1 cellular context compared by ENCODE assay signal in genomic region chr12:561908-562593, GRCh38.
TF ChIP-seq lines count a peak whose summit lies in the region.

No MANE protein-coding gene starts in this region.

TF ChIP-seq in K562, 482 proteins besides CTCF, POLR2A, EP300 and RAD21 (continued from another document and continues in another):
- TF ChIP-seq FOXP4 (CRISPR knock-in tag; IDR thresholded peaks at IDR 0.05; ENCODE audit: borderline replicate concordance), result no peak
- no peak for TF ChIP-seq ZNF311 (CRISPR knock-in tag; IDR thresholded peaks at IDR 0.05)
- no peak for TF ChIP-seq COPS2 (conservative IDR thresholded peaks at IDR 0.05)
- no peak for TF ChIP-seq GTF2A2 (tag; IDR thresholded peaks at IDR 0.05)
- TF ChIP-seq ZNF146 (CRISPR knock-in tag; IDR thresholded peaks at IDR 0.05; ENCODE audit: unreplicated experiment), result no peak
- TF ChIP-seq SUPT5H (IDR thresholded peaks at IDR 0.05), result no peak
- no peak for TF ChIP-seq ZNF584 (CRISPR knock-in tag; IDR thresholded peaks at IDR 0.05; ENCODE audit: low read depth)
- TF ChIP-seq MYBL2 (IDR thresholded peaks at IDR 0.05; ENCODE audit: low read depth), result no peak
- no peak for TF ChIP-seq MYBL2 (CRISPR knock-in tag; IDR thresholded peaks at IDR 0.05; ENCODE audit: borderline replicate concordance)
- TF ChIP-seq SMARCC2 (IDR thresholded peaks at IDR 0.05; ENCODE audit: low read depth), result no peak
- no peak for TF ChIP-seq MTA3 (IDR thresholded peaks at IDR 0.05; ENCODE audit: borderline replicate concordance)
- TF ChIP-seq, protein P1, sequence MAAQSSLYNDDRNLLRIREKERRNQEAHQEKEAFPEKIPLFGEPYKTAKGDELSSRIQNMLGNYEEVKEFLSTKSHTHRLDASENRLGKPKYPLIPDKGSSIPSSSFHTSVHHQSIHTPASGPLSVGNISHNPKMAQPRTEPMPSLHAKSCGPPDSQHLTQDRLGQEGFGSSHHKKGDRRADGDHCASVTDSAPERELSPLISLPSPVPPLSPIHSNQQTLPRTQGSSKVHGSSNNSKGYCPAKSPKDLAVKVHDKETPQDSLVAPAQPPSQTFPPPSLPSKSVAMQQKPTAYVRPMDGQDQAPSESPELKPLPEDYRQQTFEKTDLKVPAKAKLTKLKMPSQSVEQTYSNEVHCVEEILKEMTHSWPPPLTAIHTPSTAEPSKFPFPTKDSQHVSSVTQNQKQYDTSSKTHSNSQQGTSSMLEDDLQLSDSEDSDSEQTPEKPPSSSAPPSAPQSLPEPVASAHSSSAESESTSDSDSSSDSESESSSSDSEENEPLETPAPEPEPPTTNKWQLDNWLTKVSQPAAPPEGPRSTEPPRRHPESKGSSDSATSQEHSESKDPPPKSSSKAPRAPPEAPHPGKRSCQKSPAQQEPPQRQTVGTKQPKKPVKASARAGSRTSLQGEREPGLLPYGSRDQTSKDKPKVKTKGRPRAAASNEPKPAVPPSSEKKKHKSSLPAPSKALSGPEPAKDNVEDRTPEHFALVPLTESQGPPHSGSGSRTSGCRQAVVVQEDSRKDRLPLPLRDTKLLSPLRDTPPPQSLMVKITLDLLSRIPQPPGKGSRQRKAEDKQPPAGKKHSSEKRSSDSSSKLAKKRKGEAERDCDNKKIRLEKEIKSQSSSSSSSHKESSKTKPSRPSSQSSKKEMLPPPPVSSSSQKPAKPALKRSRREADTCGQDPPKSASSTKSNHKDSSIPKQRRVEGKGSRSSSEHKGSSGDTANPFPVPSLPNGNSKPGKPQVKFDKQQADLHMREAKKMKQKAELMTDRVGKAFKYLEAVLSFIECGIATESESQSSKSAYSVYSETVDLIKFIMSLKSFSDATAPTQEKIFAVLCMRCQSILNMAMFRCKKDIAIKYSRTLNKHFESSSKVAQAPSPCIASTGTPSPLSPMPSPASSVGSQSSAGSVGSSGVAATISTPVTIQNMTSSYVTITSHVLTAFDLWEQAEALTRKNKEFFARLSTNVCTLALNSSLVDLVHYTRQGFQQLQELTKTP (IDR thresholded peaks at IDR 0.05; ENCODE audit: low read depth in 1 of 2, partially characterized antibody in 2 of 2), result no peak
- no peak for TF ChIP-seq TAF7 (tag; IDR thresholded peaks at IDR 0.05)
- TF ChIP-seq CREB3 (tag; conservative IDR thresholded peaks at IDR 0.05; ENCODE audit: low read depth), result no peak
- TF ChIP-seq MTA1 (IDR thresholded peaks at IDR 0.05; ENCODE audit: borderline replicate concordance), result no peak
- no peak for TF ChIP-seq POLR2AphosphoS2 (IDR thresholded peaks at IDR 0.05; ENCODE audit: low read length)
- no peak for TF ChIP-seq DIDO1 (tag; IDR thresholded peaks at IDR 0.05; ENCODE audit: low read depth)
- peak; percentile 64 for TF ChIP-seq HES1 (IDR thresholded peaks at IDR 0.05; ENCODE audit: low read depth)
- TF ChIP-seq, protein P2, sequence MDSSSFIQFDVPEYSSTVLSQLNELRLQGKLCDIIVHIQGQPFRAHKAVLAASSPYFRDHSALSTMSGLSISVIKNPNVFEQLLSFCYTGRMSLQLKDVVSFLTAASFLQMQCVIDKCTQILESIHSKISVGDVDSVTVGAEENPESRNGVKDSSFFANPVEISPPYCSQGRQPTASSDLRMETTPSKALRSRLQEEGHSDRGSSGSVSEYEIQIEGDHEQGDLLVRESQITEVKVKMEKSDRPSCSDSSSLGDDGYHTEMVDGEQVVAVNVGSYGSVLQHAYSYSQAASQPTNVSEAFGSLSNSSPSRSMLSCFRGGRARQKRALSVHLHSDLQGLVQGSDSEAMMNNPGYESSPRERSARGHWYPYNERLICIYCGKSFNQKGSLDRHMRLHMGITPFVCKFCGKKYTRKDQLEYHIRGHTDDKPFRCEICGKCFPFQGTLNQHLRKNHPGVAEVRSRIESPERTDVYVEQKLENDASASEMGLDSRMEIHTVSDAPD (CRISPR knock-in tag; IDR thresholded peaks at IDR 0.05), result no peak
- TF ChIP-seq, protein P3, sequence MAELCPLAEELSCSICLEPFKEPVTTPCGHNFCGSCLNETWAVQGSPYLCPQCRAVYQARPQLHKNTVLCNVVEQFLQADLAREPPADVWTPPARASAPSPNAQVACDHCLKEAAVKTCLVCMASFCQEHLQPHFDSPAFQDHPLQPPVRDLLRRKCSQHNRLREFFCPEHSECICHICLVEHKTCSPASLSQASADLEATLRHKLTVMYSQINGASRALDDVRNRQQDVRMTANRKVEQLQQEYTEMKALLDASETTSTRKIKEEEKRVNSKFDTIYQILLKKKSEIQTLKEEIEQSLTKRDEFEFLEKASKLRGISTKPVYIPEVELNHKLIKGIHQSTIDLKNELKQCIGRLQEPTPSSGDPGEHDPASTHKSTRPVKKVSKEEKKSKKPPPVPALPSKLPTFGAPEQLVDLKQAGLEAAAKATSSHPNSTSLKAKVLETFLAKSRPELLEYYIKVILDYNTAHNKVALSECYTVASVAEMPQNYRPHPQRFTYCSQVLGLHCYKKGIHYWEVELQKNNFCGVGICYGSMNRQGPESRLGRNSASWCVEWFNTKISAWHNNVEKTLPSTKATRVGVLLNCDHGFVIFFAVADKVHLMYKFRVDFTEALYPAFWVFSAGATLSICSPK (IDR thresholded peaks at IDR 0.05; ENCODE audit: borderline replicate concordance), result no peak
- no peak for TF ChIP-seq BCL6 (CRISPR knock-in tag; IDR thresholded peaks at IDR 0.05)
- TF ChIP-seq MAFF (IDR thresholded peaks at IDR 0.05; ENCODE audit: low read length), result no peak
- TF ChIP-seq SPI1 (IDR thresholded peaks at IDR 0.05; ENCODE audit: borderline replicate concordance, low read depth, low read length), result peak; percentile 95
- TF ChIP-seq HEY1 (CRISPR knock-in tag; IDR thresholded peaks at IDR 0.05; ENCODE audit: borderline replicate concordance), result no peak
- TF ChIP-seq, protein P4, sequence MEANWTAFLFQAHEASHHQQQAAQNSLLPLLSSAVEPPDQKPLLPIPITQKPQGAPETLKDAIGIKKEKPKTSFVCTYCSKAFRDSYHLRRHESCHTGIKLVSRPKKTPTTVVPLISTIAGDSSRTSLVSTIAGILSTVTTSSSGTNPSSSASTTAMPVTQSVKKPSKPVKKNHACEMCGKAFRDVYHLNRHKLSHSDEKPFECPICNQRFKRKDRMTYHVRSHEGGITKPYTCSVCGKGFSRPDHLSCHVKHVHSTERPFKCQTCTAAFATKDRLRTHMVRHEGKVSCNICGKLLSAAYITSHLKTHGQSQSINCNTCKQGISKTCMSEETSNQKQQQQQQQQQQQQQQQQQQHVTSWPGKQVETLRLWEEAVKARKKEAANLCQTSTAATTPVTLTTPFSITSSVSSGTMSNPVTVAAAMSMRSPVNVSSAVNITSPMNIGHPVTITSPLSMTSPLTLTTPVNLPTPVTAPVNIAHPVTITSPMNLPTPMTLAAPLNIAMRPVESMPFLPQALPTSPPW (CRISPR knock-in tag; IDR thresholded peaks at IDR 0.05), result peak; percentile 19; the same call in 1 of the 2 replicates
- TF ChIP-seq HDAC3 (IDR thresholded peaks at IDR 0.05; ENCODE audit: borderline replicate concordance, partially characterized antibody), result no peak
- no peak for TF ChIP-seq KAT7 (CRISPR knock-in tag; IDR thresholded peaks at IDR 0.05; ENCODE audit: borderline replicate concordance)
- TF ChIP-seq CXXC5 (CRISPR knock-in tag; IDR thresholded peaks at IDR 0.05), result no peak
- TF ChIP-seq SNIP1 (IDR thresholded peaks at IDR 0.05; ENCODE audit: low read depth), result no peak
- no peak for TF ChIP-seq IRF2 (CRISPR knock-in tag; IDR thresholded peaks at IDR 0.05)
- TF ChIP-seq, protein P5, sequence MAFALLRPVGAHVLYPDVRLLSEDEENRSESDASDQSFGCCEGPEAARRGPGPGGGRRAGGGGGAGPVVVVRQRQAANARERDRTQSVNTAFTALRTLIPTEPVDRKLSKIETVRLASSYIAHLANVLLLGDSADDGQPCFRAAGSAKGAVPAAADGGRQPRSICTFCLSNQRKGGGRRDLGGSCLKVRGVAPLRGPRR (CRISPR knock-in tag; IDR thresholded peaks at IDR 0.05), result no peak
- TF ChIP-seq, protein P6, sequence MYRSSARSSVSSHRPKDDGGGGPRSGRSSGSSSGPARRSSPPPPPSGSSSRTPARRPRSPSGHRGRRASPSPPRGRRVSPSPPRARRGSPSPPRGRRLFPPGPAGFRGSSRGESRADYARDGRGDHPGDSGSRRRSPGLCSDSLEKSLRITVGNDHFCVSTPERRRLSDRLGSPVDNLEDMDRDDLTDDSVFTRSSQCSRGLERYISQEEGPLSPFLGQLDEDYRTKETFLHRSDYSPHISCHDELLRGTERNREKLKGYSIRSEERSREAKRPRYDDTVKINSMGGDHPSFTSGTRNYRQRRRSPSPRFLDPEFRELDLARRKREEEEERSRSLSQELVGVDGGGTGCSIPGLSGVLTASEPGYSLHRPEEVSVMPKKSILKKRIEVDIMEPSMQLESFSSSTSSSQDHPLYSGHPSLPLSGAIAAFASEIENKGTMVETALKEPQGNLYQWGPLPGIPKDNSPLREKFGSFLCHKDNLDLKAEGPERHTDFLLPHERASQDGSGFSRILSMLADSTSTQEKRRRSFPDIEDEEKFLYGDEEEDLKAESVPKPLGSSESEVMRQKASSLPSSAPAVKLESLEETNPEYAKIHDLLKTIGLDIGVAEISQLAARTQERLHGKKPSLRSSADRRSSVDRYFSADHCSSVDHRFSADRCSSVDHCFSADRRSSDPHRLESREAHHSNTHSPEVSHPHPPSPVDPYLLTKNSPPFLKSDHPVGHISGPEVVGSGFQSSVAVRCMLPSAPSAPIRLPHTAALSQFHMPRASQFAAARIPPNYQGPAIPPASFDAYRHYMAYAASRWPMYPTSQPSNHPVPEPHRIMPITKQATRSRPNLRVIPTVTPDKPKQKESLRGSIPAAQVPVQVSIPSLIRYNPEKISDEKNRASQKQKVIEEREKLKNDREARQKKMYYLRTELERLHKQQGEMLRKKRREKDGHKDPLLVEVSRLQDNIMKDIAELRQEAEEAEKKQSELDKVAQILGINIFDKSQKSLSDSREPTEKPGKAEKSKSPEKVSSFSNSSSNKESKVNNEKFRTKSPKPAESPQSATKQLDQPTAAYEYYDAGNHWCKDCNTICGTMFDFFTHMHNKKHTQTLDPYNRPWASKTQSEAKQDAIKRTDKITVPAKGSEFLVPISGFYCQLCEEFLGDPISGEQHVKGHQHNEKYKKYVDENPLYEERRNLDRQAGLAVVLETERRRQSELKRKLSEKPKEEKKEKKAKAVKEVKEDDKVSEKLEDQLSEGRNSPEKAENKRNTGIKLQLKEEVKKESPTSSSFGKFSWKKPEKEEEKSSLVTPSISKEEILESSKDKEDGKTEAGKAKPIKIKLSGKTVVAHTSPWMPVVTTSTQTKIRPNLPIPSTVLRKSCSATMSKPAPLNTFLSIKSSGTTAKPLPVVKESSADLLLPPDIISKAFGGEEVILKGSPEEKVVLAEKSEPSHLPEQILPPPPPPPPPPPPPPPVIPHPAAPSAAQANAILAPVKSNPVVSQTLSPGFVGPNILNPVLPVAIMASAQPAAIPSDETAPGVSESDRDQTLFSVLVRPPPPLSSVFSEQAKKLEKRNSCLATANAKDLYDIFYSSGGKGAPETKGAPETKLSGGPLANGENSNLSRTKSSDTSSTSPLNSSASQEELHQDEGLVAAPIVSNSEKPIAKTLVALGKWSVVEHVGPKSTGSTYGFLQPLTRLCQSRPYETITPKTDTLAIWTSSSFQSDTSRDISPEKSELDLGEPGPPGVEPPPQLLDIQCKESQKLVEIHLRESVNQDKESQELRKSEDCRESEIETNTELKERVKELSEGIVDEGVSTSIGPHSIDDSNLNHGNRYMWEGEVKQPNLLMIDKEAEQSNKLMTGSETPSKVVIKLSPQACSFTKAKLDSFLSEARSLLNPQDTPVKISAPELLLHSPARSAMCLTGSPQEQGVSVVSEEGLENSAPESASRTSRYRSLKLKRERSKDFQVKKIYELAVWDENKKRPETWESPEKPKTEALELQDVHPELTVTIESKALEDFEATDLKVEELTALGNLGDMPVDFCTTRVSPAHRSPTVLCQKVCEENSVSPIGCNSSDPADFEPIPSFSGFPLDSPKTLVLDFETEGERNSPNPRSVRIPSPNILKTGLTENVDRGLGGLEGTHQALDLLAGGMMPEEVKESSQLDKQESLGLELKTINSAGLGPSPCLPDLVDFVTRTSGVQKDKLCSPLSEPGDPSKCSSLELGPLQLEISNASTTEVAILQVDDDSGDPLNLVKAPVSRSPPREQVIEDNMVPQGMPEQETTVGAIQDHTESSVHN (IDR thresholded peaks at IDR 0.05; ENCODE audit: borderline replicate concordance in 1 of 2, low read depth in 1 of 2), result no peak
- no peak for TF ChIP-seq DDX20 (tag; IDR thresholded peaks at IDR 0.05; ENCODE audit: low read depth)
- peak; percentile 50 for TF ChIP-seq USF1 (CRISPR knock-in tag; IDR thresholded peaks at IDR 0.05)
